Comparison of ENCODE assay signal across 29 cellular contexts in genomic region chr6:87793340-87793739, GRCh38.
"Had no signal": no experiment of that assay in that cellular context is flagged by ENCODE, and none has a peak within 500 bp of the region (broad histone marks: within the 10 kb centered on the region; RNA-seq: fewer than 3 reads in every experiment).

No MANE protein-coding gene starts in this region.

- H3K36me3 ChIP-seq: ascending aorta, breast epithelium, cardiac muscle cell, colonic mucosa, gastrocnemius medialis, heart right ventricle had no signal

- H3K36me3 Mint-ChIP-seq: activated CD4-positive, alpha-beta memory T cell treated with anti-CD3 and anti-CD28 coated beads for 36 hours; activated CD8-positive, alpha-beta memory T cell treated with anti-CD3 and anti-CD28 coated beads, Interleukin-2, amount 10 ng/mL, durations not matched to agents 7 days and 5 days; activated naive CD4-positive, alpha-beta T cell treated with anti-CD3 and anti-CD28 coated beads, Interleukin-2, amount 10 ng/mL, durations not matched to agents 7 days and 5 days; activated naive CD4-positive, alpha-beta T cell treated with anti-CD3 and anti-CD28 coated beads, Interleukin-2, amount 50 U/mL, for 72 hours; activated naive CD8-positive, alpha-beta T cell treated with anti-CD3 and anti-CD28 coated beads, Interleukin-2, amount 10 ng/mL, durations not matched to agents 7 days and 5 days; brain had no signal

- H3K9me3 Mint-ChIP-seq: activated CD4-positive, alpha-beta memory T cell treated with anti-CD3 and anti-CD28 coated beads for 36 hours; activated CD4-positive, alpha-beta T cell treated with anti-CD3 and anti-CD28 coated beads, Interleukin-2, amount 10 ng/mL, durations not matched to agents 24 days and 14 days; activated naive CD4-positive, alpha-beta T cell treated with anti-CD3 and anti-CD28 coated beads, Interleukin-2, amount 10 ng/mL, durations not matched to agents 7 days and 5 days; activated naive CD4-positive, alpha-beta T cell treated with anti-CD3 and anti-CD28 coated beads, Interleukin-2, amount 50 U/mL, for 72 hours; activated naive CD8-positive, alpha-beta T cell treated with anti-CD3 and anti-CD28 coated beads, Interleukin-2, amount 10 ng/mL, durations not matched to agents 7 days and 5 days; activated T-cell treated with anti-CD3 and anti-CD28 coated beads, Interleukin-2, amount 50 U/mL, for 72 hours; brain; endodermal cell had no signal

- H3K4me3 Mint-ChIP-seq: activated CD4-positive, alpha-beta memory T cell treated with anti-CD3 and anti-CD28 coated beads for 36 hours; activated CD4-positive, alpha-beta T cell treated with anti-CD3 and anti-CD28 coated beads for 36 hours; activated CD4-positive, alpha-beta T cell treated with anti-CD3 and anti-CD28 coated beads, Interleukin-2, amount 10 ng/mL, durations not matched to agents 24 days and 14 days; activated CD8-positive, alpha-beta memory T cell treated with anti-CD3 and anti-CD28 coated beads, Interleukin-2, amount 10 ng/mL, durations not matched to agents 7 days and 5 days; activated CD8-positive, alpha-beta T cell treated with anti-CD3 and anti-CD28 coated beads, Interleukin-2, amount 10 ng/mL, durations not matched to agents 7 days and 5 days; activated naive CD4-positive, alpha-beta T cell treated with anti-CD3 and anti-CD28 coated beads, Interleukin-2, amount 10 ng/mL, durations not matched to agents 7 days and 5 days; activated naive CD8-positive, alpha-beta T cell treated with anti-CD3 and anti-CD28 coated beads, Interleukin-2, amount 10 ng/mL, durations not matched to agents 7 days and 5 days; activated T-cell treated with anti-CD3 and anti-CD28 coated beads, Interleukin-2, amount 50 U/mL, for 72 hours; brain; endodermal cell had no signal

- H3K27me3 ChIP-seq: ascending aorta, breast epithelium, cardiac muscle cell, colonic mucosa, foreskin keratinocyte, gastrocnemius medialis, heart right ventricle had no signal

- H3K4me3 ChIP-seq: ascending aorta, breast epithelium, cardiac muscle cell, colonic mucosa, gastrocnemius medialis, heart right ventricle had no signal

- H3K4me1 Mint-ChIP-seq: activated CD4-positive, alpha-beta T cell treated with anti-CD3 and anti-CD28 coated beads, Interleukin-2, amount 10 ng/mL, durations not matched to agents 24 days and 14 days; activated CD8-positive, alpha-beta memory T cell treated with anti-CD3 and anti-CD28 coated beads, Interleukin-2, amount 10 ng/mL, durations not matched to agents 7 days and 5 days; activated naive CD4-positive, alpha-beta T cell treated with anti-CD3 and anti-CD28 coated beads, Interleukin-2, amount 10 ng/mL, durations not matched to agents 7 days and 5 days had no signal

- H3K27me3 Mint-ChIP-seq: activated CD4-positive, alpha-beta memory T cell treated with anti-CD3 and anti-CD28 coated beads for 36 hours; brain had no signal

- H3K9me3 ChIP-seq: ascending aorta, breast epithelium, colonic mucosa, gastrocnemius medialis, heart right ventricle had no signal

- DNase-seq: activated CD4-positive, alpha-beta memory T cell treated with anti-CD3 and anti-CD28 coated beads for 36 hours; activated CD4-positive, alpha-beta T cell treated with anti-CD3 and anti-CD28 coated beads for 36 hours; activated CD4-positive, alpha-beta T cell treated with anti-CD3 and anti-CD28 coated beads, Interleukin-2, amount 10 ng/mL, durations not matched to agents 24 days and 14 days; activated CD4-positive, CD25-positive, alpha-beta regulatory T cell; activated CD4-positive, CD25-positive, alpha-beta regulatory T cell treated with anti-CD3 and anti-CD28 coated beads, Interleukin-2, amount 50 U/mL, for 72 hours; activated CD8-positive, alpha-beta memory T cell treated with anti-CD3 and anti-CD28 coated beads, Interleukin-2, amount 10 ng/mL, durations not matched to agents 7 days and 5 days; activated CD8-positive, alpha-beta memory T cell treated with anti-CD3 and anti-CD28 coated beads, Interleukin-2, amount 50 U/mL, for 4 hours; activated CD8-positive, alpha-beta T cell treated with anti-CD3 and anti-CD28 coated beads, Interleukin-2, amount 10 ng/mL, durations not matched to agents 7 days and 5 days; activated gamma-delta T cell; activated naive CD4-positive, alpha-beta T cell; activated naive CD4-positive, alpha-beta T cell treated with anti-CD3 and anti-CD28 coated beads, Interleukin-2, amount 10 ng/mL, durations not matched to agents 7 days and 5 days; activated naive CD8-positive, alpha-beta T cell treated with anti-CD3 and anti-CD28 coated beads, Interleukin-2, amount 10 ng/mL, durations not matched to agents 7 days and 5 days; activated T-cell treated with anti-CD3 and anti-CD28 coated beads, Interleukin-2, amount 50 U/mL, for 1 hour; activated T-cell treated with anti-CD3 and anti-CD28 coated beads, Interleukin-2, amount 50 U/mL, for 72 hours; central memory CD4-positive, alpha-beta T cell; cerebellar nuclear complex; colonic mucosa; effector CD8-positive, alpha-beta T cell; endodermal cell; foreskin keratinocyte; gastrocnemius medialis; heart right ventricle; T-helper 2 cell had no signal

- H3K4me1 ChIP-seq: ascending aorta, breast epithelium, colonic mucosa, gastrocnemius medialis had no signal

- H3K27ac ChIP-seq: ascending aorta, breast epithelium, cardiac muscle cell, colonic mucosa, foreskin keratinocyte, gastrocnemius medialis, heart right ventricle had no signal

- ATAC-seq: activated CD4-positive, alpha-beta T cell treated with anti-CD3 and anti-CD28 coated beads for 36 hours; activated CD8-positive, alpha-beta memory T cell treated with anti-CD3 and anti-CD28 coated beads, Interleukin-2, amount 10 ng/mL, durations not matched to agents 7 days and 5 days; activated CD8-positive, alpha-beta T cell treated with anti-CD3 and anti-CD28 coated beads, Interleukin-2, amount 10 ng/mL, durations not matched to agents 7 days and 5 days; activated naive CD4-positive, alpha-beta T cell treated with anti-CD3 and anti-CD28 coated beads, Interleukin-2, amount 50 U/mL, for 72 hours; activated T-cell treated with anti-CD3 and anti-CD28 coated beads, Interleukin-2, amount 50 U/mL, for 72 hours; esophagus mucosa; foreskin keratinocyte; gastrocnemius medialis; heart right ventricle had no signal

- H3K27ac Mint-ChIP-seq: activated CD4-positive, alpha-beta memory T cell treated with anti-CD3 and anti-CD28 coated beads for 36 hours; activated CD4-positive, alpha-beta T cell treated with anti-CD3 and anti-CD28 coated beads for 36 hours; activated CD4-positive, alpha-beta T cell treated with anti-CD3 and anti-CD28 coated beads, Interleukin-2, amount 10 ng/mL, durations not matched to agents 24 days and 14 days; activated CD8-positive, alpha-beta memory T cell treated with anti-CD3 and anti-CD28 coated beads, Interleukin-2, amount 10 ng/mL, durations not matched to agents 7 days and 5 days; activated CD8-positive, alpha-beta T cell treated with anti-CD3 and anti-CD28 coated beads, Interleukin-2, amount 10 ng/mL, durations not matched to agents 7 days and 5 days; activated naive CD4-positive, alpha-beta T cell treated with anti-CD3 and anti-CD28 coated beads, Interleukin-2, amount 10 ng/mL, durations not matched to agents 7 days and 5 days; activated naive CD4-positive, alpha-beta T cell treated with anti-CD3 and anti-CD28 coated beads, Interleukin-2, amount 50 U/mL, for 72 hours; activated naive CD8-positive, alpha-beta T cell treated with anti-CD3 and anti-CD28 coated beads, Interleukin-2, amount 10 ng/mL, durations not matched to agents 7 days and 5 days; brain; endodermal cell had no signal
